ENCODE assay signal across 19 cellular contexts in the genomic region with DNA sequence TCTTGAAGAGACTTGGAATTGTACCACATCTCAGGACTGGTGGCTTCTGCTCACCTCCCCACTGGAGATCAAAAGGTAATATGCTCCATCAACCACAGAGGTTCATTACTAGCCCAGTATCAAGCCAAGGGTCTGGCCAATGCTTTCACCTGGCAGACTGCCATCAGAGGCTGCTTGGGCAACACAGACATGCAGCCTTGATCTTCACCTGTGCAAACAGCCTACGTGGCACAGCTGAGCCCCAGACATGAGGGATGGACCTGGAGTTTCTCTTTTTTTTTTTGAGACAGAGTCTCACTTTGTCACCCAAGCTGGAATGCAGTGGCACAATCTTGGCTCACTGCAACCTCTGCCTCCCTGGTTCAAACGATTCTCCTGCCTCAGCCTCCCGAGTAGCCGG.
A peak's percentile ranks its signal among the peaks of the same experiment; 100 is the strongest.
DNase-seq lines count a peak whose midpoint lies in the region; ATAC-seq, FAIRE-seq and TF ChIP-seq lines count a peak whose summit lies in the region.
"Had no signal": no experiment of that assay in that cellular context is flagged by ENCODE, and none has a peak within 500 bp of the region (broad histone marks: within the 10 kb centered on the region; RNA-seq: fewer than 3 reads in every experiment).

No MANE protein-coding gene starts in this region.

- H3K4me1 ChIP-seq in H1 (replicated peaks in 1 of 4; ENCODE audit: control insufficient read depth in 3 of 4, insufficient read depth in 4 of 4, low read length in 3 of 4) (peaks cover 0 to 12% (median 8%) of the 10 kb centered on the region in 4 experiments), thyroid gland (peaks cover 8 to 40% of the 10 kb centered on the region in 2 donors), aorta (ENCODE audit: control insufficient read depth in 1 of 2, insufficient read depth in 2 of 2, low read length in 2 of 2) (no peaks in the 10 kb centered on the region)
- H3K4me1 ChIP-seq: gastroesophageal sphincter had no signal

- DNase-seq in NCI-H2171 treated with DMSO at 0.1 percent for 48 hours (lab: John Stamatoyannopoulos, UW) (peak; percentile 21), NCI-H2171 (lab: John Stamatoyannopoulos, UW) (no peak), NCI-H69 (lab: John Stamatoyannopoulos, UW) (peak; percentile 94), H1 (ENCODE audit: low read depth in 1 of 2, low spot score in 2 of 2) (no peak), thyroid gland (peak; percentile 82 to 87), aorta (no peak), DMS114 treated with DMSO at 0.1 percent for 48 hours (lab: John Stamatoyannopoulos, UW; ENCODE audit: unreplicated experiment) (no peak)
- DNase-seq: C1 segment of cervical spinal cord; EL; psoas muscle; SJCRH30; stimulated activated CD4-positive, alpha-beta T cell treated with anti-CD3 and anti-CD28 coated beads, Interleukin-12 subunit alpha, Interleukin-12 subunit beta, amount 100 ng/mL, for 4 hours; stimulated activated naive CD8-positive, alpha-beta T cell treated with anti-CD3 and anti-CD28 coated beads, Interleukin-15, Interleukin-2, amounts not matched to agents 100 U/mL and 50 U/mL, for 24 hours had no signal

- no peak overlapping the region for H3K18ac ChIP-seq in H1 (ENCODE audit: extremely low read depth, low read length)

- no peak overlapping the region for H3K56ac ChIP-seq in H1 (replicated peaks; ENCODE audit: insufficient read length, low read depth, low read length)

- no peaks in the 10 kb centered on the region for H3K36me3 ChIP-seq in H1 (ENCODE audit: control insufficient read depth in 2 of 4, insufficient read depth in 4 of 4, low read length in 3 of 4)
- no peaks in the 10 kb centered on the region for H3K36me3 ChIP-seq in thyroid gland
- no peaks in the 10 kb centered on the region for H3K36me3 ChIP-seq in aorta (ENCODE audit: control insufficient read depth in 1 of 2, insufficient read depth in 2 of 2, low read length in 1 of 2)
- H3K36me3 ChIP-seq: gastroesophageal sphincter, SJCRH30 had no signal

- intact Hi-C loops in thyroid gland (cut with DNase I) (no loop called here), aorta (cut with DNase I) (no loop called here)

- H3K4me2 ChIP-seq in H1 (ENCODE audit: insufficient read depth in 1 of 2, low read depth in 2 of 2, low read length in 2 of 2): no peak overlapping the region

- no peak overlapping the region for H3K4me3 ChIP-seq in H1 (ENCODE audit: extremely low read depth in 1 of 4, insufficient read depth in 2 of 4, low read depth in 3 of 4, low read length in 4 of 4)
- H3K4me3 ChIP-seq in thyroid gland (replicated peaks in 1 of 3): no peak overlapping the region
- no peak overlapping the region for H3K4me3 ChIP-seq in aorta (ENCODE audit: low read length in 2 of 2)
- H3K4me3 ChIP-seq: gastroesophageal sphincter, lung, psoas muscle, SJCRH30 had no signal

- no peak overlapping the region for H3K27ac ChIP-seq in H1 (ENCODE audit: low read depth, low read length)
- no peak overlapping the region for H3K27ac ChIP-seq in thyroid gland
- H3K27ac ChIP-seq in aorta (ENCODE audit: low read depth in 1 of 2, low read length in 2 of 2): no peak overlapping the region
- H3K27ac ChIP-seq: gastroesophageal sphincter, psoas muscle, SJCRH30 had no signal

- 93% methylated on average over 4 of the region's 4 CpGs; no CpG with 5 or more reads in 1 of the 2 experiments for WGBS in H1 (ENCODE audit: extremely low coverage in 1 of 2, insufficient coverage in 1 of 2, insufficient read length in 1 of 2, insufficient replicate concordance in 2 of 2, low coverage in 1 of 2, low lambda C conversion rate in 2 of 2, missing lambda C conversion rate in 1 of 2), 2 experiments
- WGBS in thyroid gland, 2 donors: 55 to 56% methylated on average over 4 of the region's 4 CpGs
- 83 to 91% methylated on average over 4 of the region's 4 CpGs for WGBS in aorta, 2 donors

- H3K23ac ChIP-seq in H1 (ENCODE audit: insufficient read length): no peak overlapping the region

- 0 out of 2 replicates have a peak overlapping the region, but pooled peaks have one; percentile 46 for H2BK15ac ChIP-seq in H1 (ENCODE audit: low read length)

- TF ChIP-seq CTCF in H1 (IDR thresholded peaks at IDR 0.05; ENCODE audit: control extremely low read depth in 1 of 3, insufficient read depth in 1 of 3, low read depth in 1 of 3, low read length in 3 of 3): no peak
- TF ChIP-seq CTCF in thyroid gland (IDR thresholded peaks at IDR 0.05): no peak

- H3K79me1 ChIP-seq in H1 (ENCODE audit: low read depth, low read length): no peaks in the 10 kb centered on the region

- no peak overlapping the region for H4K8ac ChIP-seq in H1 (ENCODE audit: extremely low read depth, insufficient read depth, low read length)

- no peak overlapping the region for H3K4ac ChIP-seq in H1 (replicated peaks; ENCODE audit: insufficient read length, low read depth, low read length)

- no peak for TF ChIP-seq RAD21 in H1 (IDR thresholded peaks at IDR 0.05 in 1 of 2, conservative IDR thresholded peaks at IDR 0.05 in 1 of 2; ENCODE audit: low read depth in 2 of 2, low read length in 2 of 2)

- no peak for TF ChIP-seq EP300 in H1 (IDR thresholded peaks at IDR 0.05; ENCODE audit: borderline replicate concordance in 1 of 2, low read depth in 2 of 2, low read length in 2 of 2)

- H2AFZ ChIP-seq in H1 (ENCODE audit: low read length): no peak overlapping the region

- ATAC-seq in HG03139 (IDR thresholded peaks at IDR 0.05; ENCODE audit: unreplicated experiment) (no peak), aorta (ENCODE audit: low FRiP score) (no peak)
- ATAC-seq: activated CD4-positive, CD25-positive, alpha-beta regulatory T cell treated with anti-CD3 and anti-CD28 coated beads, Interleukin-2, amount 50 U/mL, for 24 hours; gastroesophageal sphincter; natural killer cell treated with Interleukin-12 subunit alpha and Interleukin-12 subunit beta and Interleukin-15 and Interleukin-18, amount 100 ng/mL, for 72 hours; psoas muscle; stimulated activated naive CD8-positive, alpha-beta T cell treated with anti-CD3 and anti-CD28 coated beads, Interleukin-15, Interleukin-2, amounts not matched to agents 100 U/mL and 50 U/mL, for 24 hours had no signal

- no peak overlapping the region for H3K14ac ChIP-seq in H1 (ENCODE audit: insufficient read length)

- no peak overlapping the region for H2BK20ac ChIP-seq in H1 (ENCODE audit: low read length)

- FAIRE-seq in H1 (lab: Jason Lieb, UNC): no peak
- FAIRE-seq: A204.1 had no signal

- H2BK120ac ChIP-seq in H1 (replicated peaks; ENCODE audit: low read depth, low read length): no peak overlapping the region

- no peak overlapping the region for H3K9ac ChIP-seq in H1 (replicated peaks in 1 of 4; ENCODE audit: extremely low read depth in 1 of 4, low read depth in 3 of 4, low read length in 3 of 4)

- POLR2A ChIA-PET in H1 (lab: Charles Lee; ENCODE audit: partially characterized antibody): interaction anchor here (0.6 kb wide), 1 partner anchor 127 kb away, joined by 3 read pairs; no protein-coding TSS in a partner anchor

- H2AK5ac ChIP-seq in H1 (ENCODE audit: low read depth, low read length): no peak overlapping the region

- no peak overlapping the region for H4K91ac ChIP-seq in H1 (replicated peaks; ENCODE audit: insufficient read length, low read length)

- H3K9me3 ChIP-seq in H1 (ENCODE audit: insufficient read depth in 2 of 2, low read depth in 1 of 2, low read length in 1 of 2) (0 out of 4 replicates have a peak, but pooled peaks cover 0 to 3% of the 10 kb centered on the region in 2 experiments), thyroid gland (no peaks in the 10 kb centered on the region), aorta (ENCODE audit: control insufficient read depth, low read length) (no peaks in the 10 kb centered on the region)
- H3K9me3 ChIP-seq: gastroesophageal sphincter, psoas muscle, SJCRH30 had no signal

- H2BK5ac ChIP-seq in H1 (ENCODE audit: low read depth, low read length): no peak overlapping the region

- H3K27me3 ChIP-seq in H1 (replicated peaks in 1 of 4; ENCODE audit: control insufficient read depth in 3 of 4, extremely low read depth in 1 of 4, insufficient read depth in 3 of 4, low read length in 3 of 4) (no peaks in the 10 kb centered on the region; a peak in 2 of 7 replicates), thyroid gland (no peaks in the 10 kb centered on the region), aorta (ENCODE audit: control insufficient read depth in 1 of 2, insufficient read depth in 2 of 2, low read length in 1 of 2) (no peaks in the 10 kb centered on the region)
- H3K27me3 ChIP-seq: SJCRH30 had no signal

- CTCF ChIA-PET in H1 (lab: Charles Lee; ENCODE audit: partially characterized antibody): interaction anchor here (1.0 kb wide), 1 partner anchor 24 kb away, joined by 4 read pairs; no protein-coding TSS in a partner anchor

- no peaks in the 10 kb centered on the region for H3K23me2 ChIP-seq in H1 (ENCODE audit: low read depth, low read length)

- TF ChIP-seq POLR2A in H1 (IDR thresholded peaks at IDR 0.05; ENCODE audit: control extremely low read depth in 1 of 2, low read depth in 2 of 2, low read length in 2 of 2) (no peak), thyroid gland (IDR thresholded peaks at IDR 0.05) (no peak)

- H4K5ac ChIP-seq in H1 (ENCODE audit: insufficient read length, low read depth, low read length): no peak overlapping the region

- no peaks in the 10 kb centered on the region for H3K79me2 ChIP-seq in H1 (ENCODE audit: control insufficient read depth in 1 of 2, insufficient read depth in 2 of 2, low read length in 2 of 2)

- no peak overlapping the region for H2BK12ac ChIP-seq in H1 (ENCODE audit: low read depth, low read length)

- H4K20me1 ChIP-seq in H1 (replicated peaks in 1 of 2; ENCODE audit: control insufficient read depth in 1 of 2, insufficient read depth in 2 of 2, low read length in 2 of 2): no peaks in the 10 kb centered on the region

TF ChIP-seq in H1, 55 proteins besides CTCF, POLR2A, EP300 and RAD21 (continues in another document):
- TF ChIP-seq GTF2F1 (IDR thresholded peaks at IDR 0.05; ENCODE audit: borderline replicate concordance, low read depth, low read length) (no peak), FOSL1 (IDR thresholded peaks at IDR 0.05; ENCODE audit: insufficient read depth, low read depth, low read length) (no peak), KDM4A (IDR thresholded peaks at IDR 0.05; ENCODE audit: low read depth, low read length, severe bottlenecking) (no peak), RNF2 (IDR thresholded peaks at IDR 0.05; ENCODE audit: borderline replicate concordance, low read depth, low read length, missing control alignments, poor library complexity, severe bottlenecking) (no peak), RFX5 (IDR thresholded peaks at IDR 0.05; ENCODE audit: borderline replicate concordance, low read depth, low read length) (no peak), CBX5 (IDR thresholded peaks at IDR 0.05; ENCODE audit: low read depth, low read length) (no peak), SP4 (IDR thresholded peaks at IDR 0.05; ENCODE audit: low read length) (no peak), CREB1 (IDR thresholded peaks at IDR 0.05) (no peak)
- TF ChIP-seq, protein P1, sequence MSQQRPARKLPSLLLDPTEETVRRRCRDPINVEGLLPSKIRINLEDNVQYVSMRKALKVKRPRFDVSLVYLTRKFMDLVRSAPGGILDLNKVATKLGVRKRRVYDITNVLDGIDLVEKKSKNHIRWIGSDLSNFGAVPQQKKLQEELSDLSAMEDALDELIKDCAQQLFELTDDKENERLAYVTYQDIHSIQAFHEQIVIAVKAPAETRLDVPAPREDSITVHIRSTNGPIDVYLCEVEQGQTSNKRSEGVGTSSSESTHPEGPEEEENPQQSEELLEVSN (IDR thresholded peaks at IDR 0.05): no peak

Comparison
In these comparisons a context has a peak if more than half of its experiments do, and no peak if none do; other contexts are left out.
1. DNase-seq: peak in NCI-H2171 treated with DMSO at 0.1 percent for 48 hours (single experiment), NCI-H69 (single experiment) and thyroid gland (2 of 2); none in NCI-H2171 (single experiment), H1 (0 of 2), aorta (0 of 2) and DMS114 treated with DMSO at 0.1 percent for 48 hours (single experiment).